In genomic region chr1:167573035-167573434, GRCh38 we compare ENCODE assay signal across 20 cellular contexts. TPM values are rescaled to one million over a fixed set of nuclear protein-coding genes. Genes with fewer than 3 reads are reported as not detected.
DNase-seq lines count a peak whose midpoint lies in the region; ATAC-seq, FAIRE-seq and TF ChIP-seq lines count a peak whose summit lies in the region.
"Had no signal": no experiment of that assay in that cellular context is flagged by ENCODE, and none has a peak within 500 bp of the region (broad histone marks: within the 10 kb centered on the region; RNA-seq: fewer than 3 reads in every experiment).

No MANE protein-coding gene starts in this region.

- DNase-seq in RWPE1 (ENCODE audit: low spot score) (no peak), bronchial epithelial cell (ENCODE audit: low read depth) (peak; percentile 80), foreskin keratinocyte (peak; percentile 47 to 78), GM10248 (ENCODE audit: extremely low spot score) (no peak)
- DNase-seq: CD8-positive, alpha-beta T cell; COR-L47; DMS153; DMS79 treated with DMSO at 0.1 percent for 48 hours; EL; H9 had no signal

- no peak for TF ChIP-seq CTCF in RWPE1 (conservative IDR thresholded peaks at IDR 0.05; ENCODE audit: low read depth)
- TF ChIP-seq CTCF in bronchial epithelial cell (IDR thresholded peaks at IDR 0.05; ENCODE audit: insufficient read depth, low read length, severe bottlenecking): no peak
- TF ChIP-seq CTCF in foreskin keratinocyte (conservative IDR thresholded peaks at IDR 0.05): no peak
- TF ChIP-seq CTCF in GM10248 (IDR thresholded peaks at IDR 0.05; ENCODE audit: control extremely low read depth, extremely low read depth, low read depth, missing control alignments): no peak

- no peaks in the 10 kb centered on the region for H3K36me3 ChIP-seq in bronchial epithelial cell (ENCODE audit: control insufficient read depth, insufficient read depth, low read length)

- H3K4me1 ChIP-seq in foreskin keratinocyte: peaks cover 10% of the 10 kb centered on the region
- H3K4me1 ChIP-seq: A549 had no signal

- H3K27ac ChIP-seq in RWPE1 (peak overlapping the region; percentile 31; the same call in 1 of the 2 replicates), foreskin keratinocyte (no peak overlapping the region)
- H3K27ac ChIP-seq: A549 had no signal

- POLR2A ChIA-PET in RWPE1 (lab: Yijun Ruan, JAX; ENCODE audit: low non-redundant PET): no interaction called here
- POLR2A ChIA-PET in GM10248 (lab: Yijun Ruan, JAX): no interaction called here

- no peak overlapping the region for H3K4me3 ChIP-seq in bronchial epithelial cell (ENCODE audit: low read depth, low read length)
- H3K4me3 ChIP-seq: A549, GM23338 had no signal

- peak; percentile 79 for FAIRE-seq in bronchial epithelial cell (lab: Jason Lieb, UNC)
- FAIRE-seq: A549, D721Med, G401.6, HepG2, HTR-8/SVneo had no signal

- H3K27me3 ChIP-seq in bronchial epithelial cell (ENCODE audit: control insufficient read depth, insufficient read depth, low read length): no peaks in the 10 kb centered on the region
- H3K27me3 ChIP-seq in foreskin keratinocyte: peaks cover 6% of the 10 kb centered on the region

- CTCF ChIA-PET in RWPE1 (lab: Yijun Ruan, JAX) (interaction anchor here (1.1 kb wide), 1 partner anchor 10 kb away, joined by 5 read pairs; no protein-coding TSS in a partner anchor), GM10248 (lab: Yijun Ruan, JAX) (interaction anchor here (1.0 to 4.7 kb wide), 6 partner anchors 8 to 115 kb away, joined by 3 to 23 read pairs (median 8); partner anchors contain the start of gene CREG1)

- ATAC-seq in foreskin keratinocyte (peak; percentile 85), GM18907 (IDR thresholded peaks at IDR 0.05; ENCODE audit: unreplicated experiment) (no peak), HG02571 (IDR thresholded peaks at IDR 0.05; ENCODE audit: unreplicated experiment) (no peak)
- ATAC-seq: A549; CD8-positive, alpha-beta T cell; GM23338; HepG2 had no signal

RNA-seq across cellular contexts. Expression of gene CREG1, which starts 19.5 kb away (rescaled TPM):
- total RNA-seq in bronchial epithelial cell (62.2 and 78.2 TPM in 2 replicates), foreskin keratinocyte (15.7 and 19.9 TPM in 2 replicates)
- polyA plus RNA-seq in foreskin keratinocyte: 12.8 and 19.1 TPM in 2 replicates

RNA-seq across cellular contexts. Expression of gene CD247, which starts 54.7 kb away (rescaled TPM):
- total RNA-seq in bronchial epithelial cell (not detected in 2 replicates), foreskin keratinocyte (0.14 TPM in 1 of 2 replicates, not detected in the other)
- polyA plus RNA-seq in foreskin keratinocyte: not detected in 2 replicates
- polyA plus RNA-seq: AG04450, BJ, HepG2 had no signal

RNA-seq across cellular contexts. Expression of gene RCSD1, which starts 57.0 kb away (rescaled TPM):
- total RNA-seq in bronchial epithelial cell (under 0.01 and 0.13 TPM in 2 replicates), foreskin keratinocyte (0.04 TPM in 1 of 2 replicates, not detected in the other)
- 0.02 and 0.03 TPM in 2 replicates for polyA plus RNA-seq in foreskin keratinocyte
- total RNA-seq: HepG2 had no signal
- polyA plus RNA-seq: A549, AG04450, BJ, HepG2 had no signal

Comparison
In these comparisons a context has a peak if more than half of its experiments do, and no peak if none do; other contexts are left out.
1. DNase-seq: peak in bronchial epithelial cell (single experiment) and foreskin keratinocyte (2 of 2); none in RWPE1 (single experiment) and GM10248 (single experiment).